Comparison of ENCODE assay signal across 11 cellular contexts in the genomic region with DNA sequence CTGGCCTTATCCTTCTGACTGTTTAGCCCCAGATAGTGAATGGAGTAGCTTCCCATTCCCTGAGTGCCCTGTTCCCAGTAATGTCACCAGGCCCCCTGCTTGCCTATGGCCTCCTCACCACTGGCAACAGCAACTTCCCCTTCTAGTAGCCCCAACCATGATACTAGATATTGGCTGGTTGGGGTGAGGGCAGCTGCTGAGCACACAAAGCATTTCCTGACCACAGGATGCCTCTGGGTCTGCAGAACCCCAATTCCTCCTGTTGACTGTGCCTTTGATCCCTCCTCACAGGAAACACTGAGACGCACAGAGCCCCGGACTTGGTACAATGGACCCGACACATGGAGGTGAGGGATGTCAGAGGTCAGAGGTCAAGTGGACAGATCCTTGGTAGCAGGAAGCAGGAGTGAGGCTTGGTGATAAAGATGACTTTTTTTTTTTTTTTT. TPM values are rescaled to one million over a fixed set of nuclear protein-coding genes. Genes with fewer than 3 reads are reported as not detected.
A peak's percentile ranks its signal among the peaks of the same experiment; 100 is the strongest.
DNase-seq lines count a peak whose midpoint lies in the region; ATAC-seq, FAIRE-seq and TF ChIP-seq lines count a peak whose summit lies in the region.
"Had no signal": no experiment of that assay in that cellular context is flagged by ENCODE, and none has a peak within 500 bp of the region (broad histone marks: within the 10 kb centered on the region; RNA-seq: fewer than 3 reads in every experiment).

No MANE protein-coding gene starts in this region.

- no peaks in the 10 kb centered on the region for H3K27me3 ChIP-seq in colonic mucosa

- peak; percentile 59 for DNase-seq in activated CD8-positive, alpha-beta memory T cell treated with anti-CD3 and anti-CD28 coated beads for 24 hours
- no peak for DNase-seq in activated CD8-positive, alpha-beta memory T cell treated with anti-CD3 and anti-CD28 coated beads, Interleukin-2, amount 50 U/mL, for 48 hours
- DNase-seq in OCI-M1 (lab: John Stamatoyannopoulos, UW) (peak; percentile 34), colonic mucosa (peak; percentile 17), nephron progenitor cell (no peak), H54 (ENCODE audit: insufficient read length, low spot score) (no peak)
- DNase-seq in stimulated activated naive B cell treated with anti-CD40 and anti-IgM and Interleukin-4, amounts not matched to agents 10 μg/mL and 1 μg/mL and 100 μg/mL, for 72 hours = no peak
- no peak for DNase-seq in stimulated activated naive CD4-positive, alpha-beta T cell treated with Interleukin-2 at 50 U/mL for 16 hours (lab: John Stamatoyannopoulos, UW)
- DNase-seq: NCI-H1048 had no signal

- H3K27ac Mint-ChIP-seq in stimulated activated naive B cell treated with anti-CD40 and anti-IgM and Interleukin-4, amounts not matched to agents 10 μg/mL and 1 μg/mL and 100 μg/mL, for 72 hours = no peak overlapping the region
- H3K27ac Mint-ChIP-seq in nephron progenitor cell = no peak overlapping the region

- H3K4me1 Mint-ChIP-seq in stimulated activated naive B cell treated with anti-CD40 and anti-IgM and Interleukin-4, amounts not matched to agents 10 μg/mL and 1 μg/mL and 100 μg/mL, for 72 hours = peaks cover 17 to 32% of the 10 kb centered on the region in 2 donors
- peaks cover 56% of the 10 kb centered on the region for H3K4me1 Mint-ChIP-seq in nephron progenitor cell

- no peaks in the 10 kb centered on the region for H3K27me3 Mint-ChIP-seq in stimulated activated naive B cell treated with anti-CD40 and anti-IgM and Interleukin-4, amounts not matched to agents 10 μg/mL and 1 μg/mL and 100 μg/mL, for 72 hours
- peaks cover 9% of the 10 kb centered on the region for H3K27me3 Mint-ChIP-seq in nephron progenitor cell (ENCODE audit: low read depth, poor library complexity)

- H3K4me1 ChIP-seq in colonic mucosa = peaks cover 6% of the 10 kb centered on the region

- no peaks in the 10 kb centered on the region for H3K36me3 Mint-ChIP-seq in stimulated activated naive B cell treated with anti-CD40 and anti-IgM and Interleukin-4, amounts not matched to agents 10 μg/mL and 1 μg/mL and 100 μg/mL, for 72 hours
- H3K36me3 Mint-ChIP-seq in nephron progenitor cell (ENCODE audit: low read depth) = no peaks in the 10 kb centered on the region

- intact Hi-C loops in colonic mucosa (cut with DNase I) = no loop called here

- TF ChIP-seq CTCF in colonic mucosa (IDR thresholded peaks at IDR 0.05) (no peak), nephron progenitor cell (IDR thresholded peaks at IDR 0.05) (no peak)

- H3K4me3 Mint-ChIP-seq in stimulated activated naive B cell treated with anti-CD40 and anti-IgM and Interleukin-4, amounts not matched to agents 10 μg/mL and 1 μg/mL and 100 μg/mL, for 72 hours = no peak overlapping the region
- no peak overlapping the region for H3K4me3 Mint-ChIP-seq in nephron progenitor cell

- no peak for FAIRE-seq in H54 (lab: Jason Lieb, UNC)

- no peak overlapping the region for H3K27ac ChIP-seq in colonic mucosa

- peak; percentile 19 to 35 for ATAC-seq in stimulated activated naive B cell treated with anti-CD40 and anti-IgM and Interleukin-4, amounts not matched to agents 10 μg/mL and 1 μg/mL and 100 μg/mL, for 72 hours (replicated peaks)

- no peaks in the 10 kb centered on the region for H3K9me3 Mint-ChIP-seq in stimulated activated naive B cell treated with anti-CD40 and anti-IgM and Interleukin-4, amounts not matched to agents 10 μg/mL and 1 μg/mL and 100 μg/mL, for 72 hours
- H3K9me3 Mint-ChIP-seq in nephron progenitor cell = no peaks in the 10 kb centered on the region

- no peak overlapping the region for H3K9ac ChIP-seq in colonic mucosa (ENCODE audit: low read depth in 2 of 2, low read length in 2 of 2)

- H3K9me3 ChIP-seq in colonic mucosa = no peaks in the 10 kb centered on the region

- H3K36me3 ChIP-seq in colonic mucosa = no peaks in the 10 kb centered on the region

- no peak for TF ChIP-seq POLR2A in H54 (IDR thresholded peaks at IDR 0.05; ENCODE audit: low read depth, low read length)

- no peak overlapping the region for H3K4me3 ChIP-seq in colonic mucosa

RNA-seq across cellular contexts. Expression of gene SOAT2, which starts 0.6 kb away (rescaled TPM):
- total RNA-seq in colonic mucosa = under 1 TPM in 1 of 2 donors, not detected in 1; 0.12 TPM
- total RNA-seq: fibroblast of villous mesenchyme, lung microvascular endothelial cell had no signal

RNA-seq across cellular contexts. Expression of gene IGFBP6, which starts 6.4 kb away (rescaled TPM):
- 10 to 100 TPM in 1 of 2 donors, 1 to 10 TPM in 1; 7.2 to 14.6 TPM for total RNA-seq in colonic mucosa

RNA-seq across cellular contexts. Expression of gene SPRYD3, which starts 24.7 kb away (rescaled TPM):
- 10 to 100 TPM; 32.5 to 35.0 TPM for total RNA-seq in colonic mucosa

RNA-seq across cellular contexts. Expression of gene TNS2, which starts 54.0 kb away (rescaled TPM):
- total RNA-seq in colonic mucosa = 10 to 100 TPM; 26.0 to 27.1 TPM

Comparison
In these comparisons a context has a peak if more than half of its experiments do, and no peak if none do; other contexts are left out.
1. DNase-seq: peak in activated CD8-positive, alpha-beta memory T cell treated with anti-CD3 and anti-CD28 coated beads for 24 hours (single experiment), OCI-M1 (single experiment) and colonic mucosa (single experiment); none in activated CD8-positive, alpha-beta memory T cell treated with anti-CD3 and anti-CD28 coated beads, Interleukin-2, amount 50 U/mL, for 48 hours (single experiment), stimulated activated naive B cell treated with anti-CD40 and anti-IgM and Interleukin-4, amounts not matched to agents 10 μg/mL and 1 μg/mL and 100 μg/mL, for 72 hours (single experiment), nephron progenitor cell (single experiment), stimulated activated naive CD4-positive, alpha-beta T cell treated with Interleukin-2 at 50 U/mL for 16 hours (single experiment) and H54 (single experiment).